Comparison of ENCODE assay signal across 28 cellular contexts in the genomic region with DNA sequence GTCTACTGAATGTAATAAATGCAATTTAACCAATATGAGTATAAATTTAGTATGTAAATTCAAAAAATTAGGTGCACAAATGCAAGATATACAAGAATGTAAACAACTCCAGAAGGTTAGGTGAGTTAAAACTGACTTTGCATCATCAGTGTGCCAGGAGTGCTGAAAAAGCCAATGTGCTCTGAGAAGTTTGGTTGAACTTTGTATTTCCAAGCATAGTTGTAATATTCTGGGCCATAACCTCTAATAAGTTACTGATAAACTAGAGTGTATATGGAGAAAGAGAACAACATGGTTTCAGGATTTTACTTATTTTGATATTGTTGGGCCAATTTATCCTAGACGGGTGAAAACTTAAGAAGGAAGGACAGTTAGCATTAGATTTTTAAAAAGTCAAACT.
"Had no signal": no experiment of that assay in that cellular context is flagged by ENCODE, and none has a peak within 500 bp of the region (broad histone marks: within the 10 kb centered on the region; RNA-seq: fewer than 3 reads in every experiment).

No MANE protein-coding gene starts in this region.

- H3K27ac Mint-ChIP-seq: stimulated activated effector memory CD8-positive, alpha-beta T cell treated with anti-CD3 and anti-CD28 coated beads, Interleukin-12 subunit alpha, Interleukin-12 subunit beta, amount 100 ng/mL, for 72 hours; stimulated activated memory B cell treated with anti-CD40 and anti-IgM and Interleukin-4, amounts not matched to agents 10 μg/mL and 1 μg/mL and 100 μg/mL, for 72 hours; stimulated activated naive B cell treated with anti-CD40 and anti-IgM and Interleukin-4, amounts not matched to agents 10 μg/mL and 1 μg/mL and 100 μg/mL, for 72 hours; stimulated activated naive CD8-positive, alpha-beta T cell treated with anti-CD3 and anti-CD28 coated beads, Interleukin-15, amount 100 ng/mL, for 72 hours; stimulated activated naive CD8-positive, alpha-beta T cell treated with anti-CD3 and anti-CD28 coated beads, Interleukin-15, Interleukin-2, amounts not matched to agents 100 ng/mL and 50 ng/mL, for 24 hours; type B pancreatic cell had no signal

- H3K27me3 ChIP-seq: stomach, suprapubic skin, testis, thyroid gland, tibial artery, tibial nerve, transverse colon, upper lobe of left lung, upper lobe of right lung, uterus, vagina had no signal

- H3K9me3 Mint-ChIP-seq: type B pancreatic cell had no signal

- H3K4me1 ChIP-seq: stomach, suprapubic skin, testis, thyroid gland, tibial artery, tibial nerve, transverse colon, upper lobe of left lung, upper lobe of right lung, uterus, vagina had no signal

- H3K36me3 ChIP-seq: stomach, suprapubic skin, thoracic aorta, thyroid gland, tibial artery, tibial nerve, transverse colon, upper lobe of left lung, upper lobe of right lung, uterus, vagina had no signal

- H3K4me1 Mint-ChIP-seq: stimulated activated effector memory CD8-positive, alpha-beta T cell treated with anti-CD3 and anti-CD28 coated beads, Interleukin-12 subunit alpha, Interleukin-12 subunit beta, amount 100 ng/mL, for 72 hours; stimulated activated memory B cell treated with anti-CD40 and anti-IgM and Interleukin-4, amounts not matched to agents 10 μg/mL and 1 μg/mL and 100 μg/mL, for 72 hours; stimulated activated naive B cell treated with anti-CD40 and anti-IgM and Interleukin-4, amounts not matched to agents 10 μg/mL and 1 μg/mL and 100 μg/mL, for 72 hours; stimulated activated naive CD8-positive, alpha-beta T cell treated with anti-CD3 and anti-CD28 coated beads, Interleukin-15, amount 100 ng/mL, for 72 hours had no signal

- H3K4me3 ChIP-seq: stomach, suprapubic skin, testis, thoracic aorta, thyroid gland, tibial artery, tibial nerve, transverse colon, upper lobe of left lung, upper lobe of right lung, uterus, vagina had no signal

- H3K36me3 Mint-ChIP-seq: stimulated activated effector memory CD8-positive, alpha-beta T cell treated with anti-CD3 and anti-CD28 coated beads, Interleukin-12 subunit alpha, Interleukin-12 subunit beta, amount 100 ng/mL, for 72 hours; stimulated activated memory B cell treated with anti-CD40 and anti-IgM and Interleukin-4, amounts not matched to agents 10 μg/mL and 1 μg/mL and 100 μg/mL, for 72 hours; stimulated activated naive B cell treated with anti-CD40 and anti-IgM and Interleukin-4, amounts not matched to agents 10 μg/mL and 1 μg/mL and 100 μg/mL, for 72 hours; type B pancreatic cell had no signal

- DNase-seq: stimulated activated CD4-positive, alpha-beta T cell treated with anti-CD3 and anti-CD28 coated beads, Interleukin-2, amount 100 ng/mL, for 48 hours; stimulated activated CD4-positive, alpha-beta T cell treated with anti-CD3 and anti-CD28 coated beads, Interleukin-4, amount 100 ng/mL, for 1 hour; stimulated activated CD4-positive, alpha-beta T cell treated with anti-CD3 and anti-CD28 coated beads, Interleukin-4, amount 100 ng/mL, for 24 hours; stimulated activated CD4-positive, alpha-beta T cell treated with anti-CD3 and anti-CD28 coated beads, Interleukin-4, amount 100 ng/mL, for 4 hours; stimulated activated CD8-positive, alpha-beta memory T cell treated with anti-CD3 and anti-CD28 coated beads, Interleukin-4, amount 100 ng/mL, for 48 hours; stimulated activated naive B cell treated with anti-CD40 and anti-IgM and Interleukin-4, amounts not matched to agents 10 μg/mL and 1 μg/mL and 100 μg/mL, for 72 hours; stimulated activated naive CD4-positive, alpha-beta T cell; stimulated activated naive CD4-positive, alpha-beta T cell treated with Interleukin-2 at 50 U/mL for 16 hours; stimulated activated naive CD8-positive, alpha-beta T cell treated with anti-CD3 and anti-CD28 coated beads, Interleukin-15, amount 100 ng/mL, for 72 hours; stimulated activated naive CD8-positive, alpha-beta T cell treated with anti-CD3 and anti-CD28 coated beads, Interleukin-15, Interleukin-2, amounts not matched to agents 100 U/mL and 50 U/mL, for 24 hours; stomach; substantia nigra; testis; thyroid gland; tibial artery; transverse colon; trophoblast cell; upper lobe of left lung; upper lobe of right lung; uterus had no signal

- H3K4me3 Mint-ChIP-seq: stimulated activated effector memory CD8-positive, alpha-beta T cell treated with anti-CD3 and anti-CD28 coated beads, Interleukin-12 subunit alpha, Interleukin-12 subunit beta, amount 100 ng/mL, for 72 hours; stimulated activated memory B cell treated with anti-CD40 and anti-IgM and Interleukin-4, amounts not matched to agents 10 μg/mL and 1 μg/mL and 100 μg/mL, for 72 hours; stimulated activated naive B cell treated with anti-CD40 and anti-IgM and Interleukin-4, amounts not matched to agents 10 μg/mL and 1 μg/mL and 100 μg/mL, for 72 hours; stimulated activated naive CD8-positive, alpha-beta T cell treated with anti-CD3 and anti-CD28 coated beads, Interleukin-15, amount 100 ng/mL, for 72 hours; stimulated activated naive CD8-positive, alpha-beta T cell treated with anti-CD3 and anti-CD28 coated beads, Interleukin-15, Interleukin-2, amounts not matched to agents 100 ng/mL and 50 ng/mL, for 24 hours; type B pancreatic cell had no signal

- ATAC-seq: stimulated activated effector memory CD8-positive, alpha-beta T cell treated with anti-CD3 and anti-CD28 coated beads, Interleukin-12 subunit alpha, Interleukin-12 subunit beta, amount 100 ng/mL, for 72 hours; stimulated activated memory B cell treated with anti-CD40 and anti-IgM and Interleukin-4, amounts not matched to agents 10 μg/mL and 1 μg/mL and 100 μg/mL, for 72 hours; stimulated activated naive B cell treated with anti-CD40 and anti-IgM and Interleukin-4, amounts not matched to agents 10 μg/mL and 1 μg/mL and 100 μg/mL, for 72 hours; stimulated activated naive CD8-positive, alpha-beta T cell treated with anti-CD3 and anti-CD28 coated beads, Interleukin-15, amount 100 ng/mL, for 72 hours; stimulated activated naive CD8-positive, alpha-beta T cell treated with anti-CD3 and anti-CD28 coated beads, Interleukin-15, Interleukin-2, amounts not matched to agents 100 U/mL and 50 U/mL, for 24 hours; upper lobe of right lung had no signal

- H3K27ac ChIP-seq: stomach, suprapubic skin, testis, thoracic aorta, thyroid gland, tibial artery, tibial nerve, transverse colon, upper lobe of left lung, upper lobe of right lung, uterus, vagina had no signal

- H3K9me3 ChIP-seq: suprapubic skin, testis, thyroid gland, transverse colon, upper lobe of left lung, upper lobe of right lung, uterus, vagina had no signal

- H3K27me3 Mint-ChIP-seq: stimulated activated memory B cell treated with anti-CD40 and anti-IgM and Interleukin-4, amounts not matched to agents 10 μg/mL and 1 μg/mL and 100 μg/mL, for 72 hours; stimulated activated naive B cell treated with anti-CD40 and anti-IgM and Interleukin-4, amounts not matched to agents 10 μg/mL and 1 μg/mL and 100 μg/mL, for 72 hours; stimulated activated naive CD8-positive, alpha-beta T cell treated with anti-CD3 and anti-CD28 coated beads, Interleukin-15, amount 100 ng/mL, for 72 hours; stimulated activated naive CD8-positive, alpha-beta T cell treated with anti-CD3 and anti-CD28 coated beads, Interleukin-15, Interleukin-2, amounts not matched to agents 100 ng/mL and 50 ng/mL, for 24 hours; type B pancreatic cell had no signal
